Comparison of ENCODE assay signal across 23 cellular contexts in genomic region chr2:9599430-9599829, GRCh38.
"Had no signal": no experiment of that assay in that cellular context is flagged by ENCODE, and none has a peak within 500 bp of the region (broad histone marks: within the 10 kb centered on the region; RNA-seq: fewer than 3 reads in every experiment).

No MANE protein-coding gene starts in this region.

- H3K27me3 ChIP-seq: neutrophil, tibial nerve had no signal

- H3K4me3 Mint-ChIP-seq: nephron progenitor cell; T-helper 1 cell treated with Interleukin-12 subunit alpha and Interleukin-12 subunit beta and Interleukin-4 antibody, amounts not matched to agents 30 μg/mL and 1 μg/mL, for 36 hours had no signal

- H3K4me1 Mint-ChIP-seq: nephron progenitor cell had no signal

- H3K36me3 ChIP-seq: neutrophil had no signal

- H3K27ac ChIP-seq: neutrophil, skin epidermis, tibial nerve, VCaP had no signal

- H3K4me3 ChIP-seq: mucosa of descending colon, skin epidermis, tibial nerve had no signal

- H3K27ac Mint-ChIP-seq: nephron progenitor cell; T-helper 1 cell treated with Interleukin-12 subunit alpha and Interleukin-12 subunit beta and Interleukin-4 antibody, amounts not matched to agents 30 μg/mL and 1 μg/mL, for 36 hours had no signal

- H3K9ac ChIP-seq: SK-N-SH had no signal

- H3K9me3 ChIP-seq: neutrophil had no signal

- DNase-seq: activated CD4-positive, alpha-beta T cell treated with anti-CD3 and anti-CD28 coated beads, Interleukin-2, amount 50 U/mL, for 1 hour; activated CD8-positive, alpha-beta memory T cell treated with anti-CD3 and anti-CD28 coated beads, Interleukin-2, amount 50 U/mL, for 4 hours; activated effector memory CD4-positive, alpha-beta T cell treated with Interleukin-2 at 50 U/mL for 16 hours; activated naive CD4-positive, alpha-beta T cell treated with Interleukin-2 at 50 U/mL for 16 hours; activated T-cell treated with anti-CD3 and anti-CD28 coated beads, Interleukin-2, amount 50 U/mL, for 48 hours; amygdala; central memory CD4-positive, alpha-beta T cell; islet precursor cell; left cardiac atrium; left ventricle myocardium superior; mucosa of descending colon; nephron progenitor cell; SK-N-SH; stimulated activated CD4-positive, alpha-beta T cell treated with anti-CD3 and anti-CD28 coated beads, Interleukin-12 subunit alpha, Interleukin-12 subunit beta, amount 100 ng/mL, for 4 hours; stimulated activated CD4-positive, alpha-beta T cell treated with anti-CD3 and anti-CD28 coated beads, Interleukin-4, amount 100 ng/mL, for 1 hour; SW 1271; T-helper 9 cell had no signal

- ATAC-seq: left cardiac atrium, left ventricle myocardium superior, mucosa of descending colon, sciatic nerve had no signal
